8 cellular contexts compared by ENCODE assay signal in the genomic region with DNA sequence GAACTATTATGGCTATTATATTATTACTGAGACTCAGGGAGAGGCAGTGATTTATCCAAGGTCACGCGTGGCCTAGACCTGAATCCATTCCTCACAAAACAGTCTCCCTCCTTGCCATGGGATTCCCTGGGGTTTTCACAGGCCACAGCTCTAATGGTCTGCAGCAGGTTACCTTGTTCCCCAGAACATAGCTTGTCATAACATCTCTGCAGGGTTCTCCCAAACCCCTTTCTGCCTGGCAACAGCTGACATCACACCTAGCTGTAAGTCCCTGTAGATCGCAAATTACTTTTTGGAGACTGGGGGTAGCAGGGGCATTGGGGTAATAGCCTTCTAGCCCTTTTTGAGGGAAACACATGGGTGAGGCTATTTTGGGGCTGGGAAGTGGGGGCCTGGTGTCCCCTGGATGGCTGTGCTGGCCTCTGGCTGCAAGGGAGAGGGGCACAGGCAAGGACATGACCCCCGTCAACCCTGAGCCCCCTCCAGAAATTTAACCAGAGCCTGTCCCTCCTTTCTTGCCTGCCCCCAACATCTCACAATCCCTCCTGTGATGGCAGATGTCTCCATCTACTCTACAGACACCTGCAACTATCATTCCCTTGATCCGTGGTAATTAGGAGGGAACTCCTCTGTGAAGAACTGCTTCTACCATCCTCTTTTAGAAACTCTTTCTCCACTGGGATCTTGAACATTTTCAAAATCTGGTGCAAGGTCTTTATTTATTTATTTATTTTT. TPM values are rescaled to one million over a fixed set of nuclear protein-coding genes. Genes with fewer than 3 reads are reported as not detected.
A peak's percentile ranks its signal among the peaks of the same experiment; 100 is the strongest.
DNase-seq lines count a peak whose midpoint lies in the region; ATAC-seq and TF ChIP-seq lines count a peak whose summit lies in the region.

No MANE protein-coding gene starts in this region.

- WGBS in esophagus muscularis mucosa: 71% methylated on average over 5 of the region's 5 CpGs

- H3K27ac Mint-ChIP-seq in CD4-positive, alpha-beta memory T cell: peak overlapping the region; percentile 99 to 100 (median 99)
- peak overlapping the region; percentile 99 for H3K27ac Mint-ChIP-seq in activated CD4-positive, alpha-beta memory T cell treated with anti-CD3 and anti-CD28 coated beads for 36 hours

- POLR2A ChIA-PET in CD4-positive, alpha-beta memory T cell (lab: Charles Lee; ENCODE audit: partially characterized antibody): interaction anchor here (0.8 to 6.1 kb wide), 8 partner anchors 12 to 289 kb away, joined by 3 to 86 read pairs (median 8); partner anchors contain the start of genes RBM22, RPS14 and TCOF1
- POLR2A ChIA-PET in activated CD4-positive, alpha-beta memory T cell treated with anti-CD3 and anti-CD28 coated beads for 36 hours (lab: Charles Lee): interaction anchor here (0.8 to 1.9 kb wide), 6 partner anchors 9 to 31 kb away, joined by 3 to 6 read pairs (median 4); no protein-coding TSS in a partner anchor
- POLR2A ChIA-PET in RWPE1 (lab: Yijun Ruan, JAX; ENCODE audit: low non-redundant PET): no interaction called here

- no peak for ATAC-seq in GM18870 (IDR thresholded peaks at IDR 0.05; ENCODE audit: unreplicated experiment)

- peaks cover 13% of the 10 kb centered on the region for H3K36me3 ChIP-seq in CD4-positive, alpha-beta memory T cell (ENCODE audit: insufficient read depth, low read length)
- peaks cover 0 to 6% (median 2%) of the 10 kb centered on the region in 4 donors for H3K36me3 ChIP-seq in esophagus muscularis mucosa

- TF ChIP-seq POLR2A in esophagus muscularis mucosa (IDR thresholded peaks at IDR 0.05; ENCODE audit: low read depth): no peak

- peaks cover 0 to 22% of the 10 kb centered on the region in 2 donors for H3K36me3 Mint-ChIP-seq in CD4-positive, alpha-beta memory T cell
- H3K36me3 Mint-ChIP-seq in activated CD4-positive, alpha-beta memory T cell treated with anti-CD3 and anti-CD28 coated beads for 36 hours: peaks cover 22% of the 10 kb centered on the region

- no peak for TF ChIP-seq EP300 in esophagus muscularis mucosa (IDR thresholded peaks at IDR 0.05)

- peaks cover 0 to 2% (median 0%) of the 10 kb centered on the region in 8 donors for H3K9me3 Mint-ChIP-seq in CD4-positive, alpha-beta memory T cell
- H3K9me3 Mint-ChIP-seq in activated CD4-positive, alpha-beta memory T cell treated with anti-CD3 and anti-CD28 coated beads for 36 hours: no peaks in the 10 kb centered on the region

- peak overlapping the region; percentile 98 for H3K27ac ChIP-seq in CD4-positive, alpha-beta memory T cell (ENCODE audit: low read depth, low read length)
- H3K27ac ChIP-seq in HL-60 (replicated peaks) (peak overlapping the region; percentile 49), esophagus muscularis mucosa (replicated peaks in 1 of 4) (peak overlapping the region; percentile 75 to 85 (median 81)), skin epidermis (peak overlapping the region; percentile 51 to 93 (median 85)), RWPE1 (no peak overlapping the region)

- peaks cover 50% of the 10 kb centered on the region for H3K4me1 ChIP-seq in CD4-positive, alpha-beta memory T cell (ENCODE audit: insufficient read depth, low read length)
- H3K4me1 ChIP-seq in esophagus muscularis mucosa: peaks cover 34 to 50% (median 38%) of the 10 kb centered on the region in 4 donors

- intact Hi-C loops in CD4-positive, alpha-beta memory T cell (cut with micrococcal nuclease): loop anchor here (5.0 kb wide), 1 partner anchor 746 kb away; the partner anchor contains the start of gene ANXA6
- intact Hi-C loops in activated CD4-positive, alpha-beta memory T cell treated with anti-CD3 and anti-CD28 coated beads for 36 hours (cut with micrococcal nuclease): loop anchor here (5.0 kb wide), 2 partner anchors 409 to 666 kb away; partner anchors contain the start of genes HMGXB3 and TIGD6
- intact Hi-C loops in esophagus muscularis mucosa (cut with DNase I): no loop called here

- CTCF ChIA-PET in CD4-positive, alpha-beta memory T cell (lab: Charles Lee; ENCODE audit: partially characterized antibody): interaction anchor here (0.7 to 6.3 kb wide), 6 partner anchors 13 to 1029 kb away, joined by 3 to 48 read pairs (median 16); partner anchors contain the start of gene RPS14
- CTCF ChIA-PET in activated CD4-positive, alpha-beta memory T cell treated with anti-CD3 and anti-CD28 coated beads for 36 hours (lab: Charles Lee): interaction anchor here (0.6 to 3.7 kb wide), 5 partner anchors 13 to 1055 kb away, joined by 3 to 25 read pairs (median 10); partner anchors contain the start of gene RPS14
- CTCF ChIA-PET in RWPE1 (lab: Yijun Ruan, JAX): interaction anchor here (0.7 to 2.0 kb wide), 2 partner anchors 25 to 109 kb away, joined by 4 to 9 read pairs; partner anchors contain the start of gene ARSI

- peak; percentile 60 to 84 (median 68) for DNase-seq in CD4-positive, alpha-beta memory T cell
- peak; percentile 21 to 25 for DNase-seq in HL-60 (ENCODE audit: low read depth in 1 of 2, low spot score in 1 of 2)
- peak; percentile 80 for DNase-seq in activated CD4-positive, alpha-beta memory T cell treated with anti-CD3 and anti-CD28 coated beads for 36 hours
- DNase-seq in esophagus muscularis mucosa (ENCODE audit: extremely low spot score): no peak
- no peak for DNase-seq in HPDE6-E6E7 (ENCODE audit: extremely low spot score)
- DNase-seq in RWPE1 (ENCODE audit: low spot score): no peak

- no peaks in the 10 kb centered on the region for H3K27me3 ChIP-seq in CD4-positive, alpha-beta memory T cell (ENCODE audit: insufficient read depth, low read length)
- H3K27me3 ChIP-seq in HL-60 (ENCODE audit: insufficient read depth, poor library complexity, severe bottlenecking) (no peaks in the 10 kb centered on the region), esophagus muscularis mucosa (no peaks in the 10 kb centered on the region)

- H3K27me3 Mint-ChIP-seq in CD4-positive, alpha-beta memory T cell: no peaks in the 10 kb centered on the region
- H3K27me3 Mint-ChIP-seq in activated CD4-positive, alpha-beta memory T cell treated with anti-CD3 and anti-CD28 coated beads for 36 hours: no peaks in the 10 kb centered on the region

- peak overlapping the region; percentile 97 to 100 (median 99) for H3K4me3 Mint-ChIP-seq in CD4-positive, alpha-beta memory T cell
- H3K4me3 Mint-ChIP-seq in activated CD4-positive, alpha-beta memory T cell treated with anti-CD3 and anti-CD28 coated beads for 36 hours: peak overlapping the region; percentile 97

- H3K4me1 Mint-ChIP-seq in CD4-positive, alpha-beta memory T cell: peaks cover 26 to 52% (median 38%) of the 10 kb centered on the region in 4 donors
- H3K4me1 Mint-ChIP-seq in activated CD4-positive, alpha-beta memory T cell treated with anti-CD3 and anti-CD28 coated beads for 36 hours (ENCODE audit: low read depth): peaks cover 39% of the 10 kb centered on the region

- peak overlapping the region; percentile 57 to 78 for H3K4me3 ChIP-seq in CD4-positive, alpha-beta memory T cell (ENCODE audit: low read length in 2 of 2)
- peak overlapping the region; percentile 64 for H3K4me3 ChIP-seq in HL-60 (replicated peaks; ENCODE audit: insufficient read depth, low read length)
- H3K4me3 ChIP-seq in esophagus muscularis mucosa: peak overlapping the region; percentile 47 to 64 (median 50)
- peak overlapping the region; percentile 34 to 57 (median 42) for H3K4me3 ChIP-seq in skin epidermis

- no peaks in the 10 kb centered on the region for H3K9me3 ChIP-seq in CD4-positive, alpha-beta memory T cell (ENCODE audit: control insufficient read depth in 1 of 2, low read length in 2 of 2)
- no peaks in the 10 kb centered on the region for H3K9me3 ChIP-seq in esophagus muscularis mucosa

- TF ChIP-seq CTCF in HL-60 (IDR thresholded peaks at IDR 0.05; ENCODE audit: insufficient read depth, low read length) (no peak), esophagus muscularis mucosa (IDR thresholded peaks at IDR 0.05) (no peak), RWPE1 (conservative IDR thresholded peaks at IDR 0.05; ENCODE audit: low read depth) (no peak)

RNA-seq across cellular contexts. Expression of gene CD74, which starts 1.3 kb away (rescaled TPM):
- 100 to 1,000 TPM; 178 to 181 TPM for total RNA-seq in CD4-positive, alpha-beta memory T cell
- 100 to 1,000 TPM; 295 to 703 TPM for polyA plus RNA-seq in CD4-positive, alpha-beta memory T cell
- total RNA-seq in activated CD4-positive, alpha-beta memory T cell treated with anti-CD3 and anti-CD28 coated beads for 36 hours: 100 to 1,000 TPM; 251 to 254 TPM
- total RNA-seq in esophagus muscularis mucosa: 100 to 1,000 TPM; 270 to 595 (median 555) TPM

RNA-seq across cellular contexts. Expression of gene RPS14, which starts 38.1 kb away (rescaled TPM):
- total RNA-seq in CD4-positive, alpha-beta memory T cell: 1,000 to 10,000 TPM; 5,260 to 5,575 TPM
- 1,000 to 10,000 TPM; 7,865 to 9,996 TPM for polyA plus RNA-seq in CD4-positive, alpha-beta memory T cell
- 1,000 to 10,000 TPM; 3,748 to 3,882 TPM for total RNA-seq in activated CD4-positive, alpha-beta memory T cell treated with anti-CD3 and anti-CD28 coated beads for 36 hours
- total RNA-seq in esophagus muscularis mucosa: 1,000 to 10,000 TPM; 1,492 to 3,727 (median 2,626) TPM

RNA-seq across cellular contexts. Expression of gene TCOF1, which starts 53.9 kb away (rescaled TPM):
- total RNA-seq in CD4-positive, alpha-beta memory T cell: 10 to 100 TPM; 53.8 to 59.9 TPM
- polyA plus RNA-seq in CD4-positive, alpha-beta memory T cell: 10 to 100 TPM in 1 of 2 donors, under 1 TPM in 1; 0.21 to 30.8 TPM
- total RNA-seq in activated CD4-positive, alpha-beta memory T cell treated with anti-CD3 and anti-CD28 coated beads for 36 hours: 10 to 100 TPM; 91.3 to 95.0 TPM
- 10 to 100 TPM; 27.4 to 46.0 (median 36.3) TPM for total RNA-seq in esophagus muscularis mucosa

Comparison
In these comparisons a context has a peak if more than half of its experiments do, and no peak if none do; other contexts are left out.
1. DNase-seq: peak in CD4-positive, alpha-beta memory T cell (5 of 5), HL-60 (2 of 2) and activated CD4-positive, alpha-beta memory T cell treated with anti-CD3 and anti-CD28 coated beads for 36 hours (single experiment); none in esophagus muscularis mucosa (single experiment), HPDE6-E6E7 (single experiment) and RWPE1 (single experiment).
2. Peak in every context shown above with its lines, with median percentiles within 50 percentile points of each other: H3K4me3 ChIP-seq.